In genomic region chr7:41029072-41029492, GRCh38 we compare ENCODE assay signal across 8 cellular contexts.
A peak's percentile ranks its signal among the peaks of the same experiment; 100 is the strongest.
DNase-seq lines count a peak whose midpoint lies in the region; ATAC-seq and TF ChIP-seq lines count a peak whose summit lies in the region.

No MANE protein-coding gene starts in this region.

- peak overlapping the region; percentile 86 for H3K27ac ChIP-seq in PC-3 (ENCODE audit: low read length)
- peak overlapping the region; percentile 68 for H3K27ac ChIP-seq in epithelial cell of prostate

- no peaks in the 10 kb centered on the region for H3K9me2 ChIP-seq in PC-3 (replicated peaks; ENCODE audit: low read length)

- no peaks in the 10 kb centered on the region for H3K27me3 ChIP-seq in PC-3 (ENCODE audit: low read length)

- H3K9ac ChIP-seq in PC-3 (ENCODE audit: low read length): peak overlapping the region; percentile 42

- DNase-seq in GM04504 (ENCODE audit: low read depth) (peak; percentile 59), PC-3 (peak; percentile 96), epithelial cell of prostate (ENCODE audit: low read depth, low spot score) (peak; percentile 91), putamen (ENCODE audit: low spot score) (peak; percentile 70), HT-29 (ENCODE audit: low spot score) (no peak), lower leg skin (ENCODE audit: low spot score in 2 of 2) (no peak), NK-92 (lab: John Stamatoyannopoulos, UW; ENCODE audit: unreplicated experiment) (no peak)

- H3K4me3 ChIP-seq in PC-3 (ENCODE audit: low read length) (no peak overlapping the region), lower leg skin (ENCODE audit: low read depth, poor library complexity, severe bottlenecking) (no peak overlapping the region)

- no peak for TF ChIP-seq POLR2A in lower leg skin (IDR thresholded peaks at IDR 0.05)

- H3K36me3 ChIP-seq in PC-3 (ENCODE audit: low read depth, low read length): no peaks in the 10 kb centered on the region

- H3F3A ChIP-seq in PC-3 (ENCODE audit: low read length, unreplicated experiment): peaks cover 9% of the 10 kb centered on the region

- no peaks in the 10 kb centered on the region for H3K79me2 ChIP-seq in PC-3 (ENCODE audit: low read length)

- H2AFZ ChIP-seq in PC-3 (ENCODE audit: low read length): no peak overlapping the region

- WGBS in lower leg skin, 2 donors: 60 to 65% methylated on average over 5 of the region's 5 CpGs

- intact Hi-C loops in PC-3 (cut with micrococcal nuclease): no loop called here
- intact Hi-C loops in lower leg skin (cut with DNase I; ENCODE audit: low total_unique reads): no loop called here

- peaks cover 47% of the 10 kb centered on the region for H3K4me1 ChIP-seq in PC-3 (ENCODE audit: insufficient read depth, low read length)

- peak overlapping the region; percentile 26 for H3K4me2 ChIP-seq in PC-3 (ENCODE audit: low read length)

- CTCF ChIA-PET in PC-3 (lab: Charles Lee): no interaction called here

- TF ChIP-seq CTCF in PC-3 (conservative IDR thresholded peaks at IDR 0.05; ENCODE audit: low read depth, low read length) (no peak), lower leg skin (IDR thresholded peaks at IDR 0.05) (no peak)

- H3K9me3 ChIP-seq in PC-3 (ENCODE audit: low read length): no peaks in the 10 kb centered on the region

- no TSS peak for BruUV-seq in PC-3 (replicated peaks; lab: Mats Ljungman, UMichigan)

- no peaks in the 10 kb centered on the region for H4K20me1 ChIP-seq in PC-3 (ENCODE audit: low read length)

- POLR2A ChIA-PET in PC-3 (lab: Charles Lee; ENCODE audit: unreplicated experiment): no interaction called here

- peak; percentile 86 for ATAC-seq in PC-3
- ATAC-seq in GM18520 (IDR thresholded peaks at IDR 0.05; ENCODE audit: unreplicated experiment): no peak

Comparison
In these comparisons a context has a peak if more than half of its experiments do, and no peak if none do; other contexts are left out.
1. DNase-seq: peak in GM04504 (single experiment), PC-3 (single experiment), epithelial cell of prostate (single experiment) and putamen (single experiment); none in HT-29 (single experiment), lower leg skin (0 of 2) and NK-92 (single experiment).